9 cellular contexts compared by ENCODE assay signal in genomic region chr1:101051688-101052638, GRCh38. TPM values are rescaled to one million over a fixed set of nuclear protein-coding genes. Genes with fewer than 3 reads are reported as not detected.
DNase-seq lines count a peak whose midpoint lies in the region; ATAC-seq, FAIRE-seq and TF ChIP-seq lines count a peak whose summit lies in the region.
"Had no signal": no experiment of that assay in that cellular context is flagged by ENCODE, and none has a peak within 500 bp of the region (broad histone marks: within the 10 kb centered on the region; RNA-seq: fewer than 3 reads in every experiment).

No MANE protein-coding gene starts in this region.

- FAIRE-seq in GM19239 (lab: Jason Lieb, UNC): peak; percentile 89

- POLR2A ChIA-PET in OCI-LY7 (lab: Charles Lee): interaction anchor here (1.1 to 1.5 kb wide), 2 partner anchors 8 to 187 kb away, joined by 3 read pairs; no protein-coding TSS in a partner anchor

- no peaks in the 10 kb centered on the region for H3K9me3 ChIP-seq in OCI-LY7 (ENCODE audit: low read length)
- H3K9me3 ChIP-seq in colonic mucosa: no peaks in the 10 kb centered on the region

- intact Hi-C loops in OCI-LY7 (cut with micrococcal nuclease; ENCODE audit: unreplicated experiment): no loop called here
- intact Hi-C loops in colonic mucosa (cut with DNase I): no loop called here

- no peak overlapping the region for H2AFZ ChIP-seq in OCI-LY7 (ENCODE audit: low read length)

- BruUV-seq in OCI-LY7 (replicated peaks; lab: Mats Ljungman, UMichigan): no TSS peak

- H3K4me3 ChIP-seq in OCI-LY7 (ENCODE audit: low read depth, low read length, poor library complexity, severe bottlenecking) (no peak overlapping the region), colonic mucosa (no peak overlapping the region)

- no peaks in the 10 kb centered on the region for H3K27me3 ChIP-seq in colonic mucosa

- TF ChIP-seq CTCF in GM10266 (IDR thresholded peaks at IDR 0.05; ENCODE audit: control insufficient read depth, insufficient read depth, low read depth, missing control alignments) (no peak), OCI-LY7 (conservative IDR thresholded peaks at IDR 0.05; ENCODE audit: low read length) (no peak), colonic mucosa (IDR thresholded peaks at IDR 0.05) (no peak)

- H3K4me3 Mint-ChIP-seq in immature natural killer cell: no peak overlapping the region

- H3K36me3 ChIP-seq in OCI-LY7 (ENCODE audit: insufficient read depth, low read length) (no peaks in the 10 kb centered on the region), colonic mucosa (no peaks in the 10 kb centered on the region)

- peaks cover 0 to 2% (median 2%) of the 10 kb centered on the region in 3 donors for H3K27me3 Mint-ChIP-seq in immature natural killer cell (ENCODE audit: low read depth in 3 of 3)

- CTCF ChIA-PET in OCI-LY7 (lab: Charles Lee; ENCODE audit: unreplicated experiment): no interaction called here

- no peaks in the 10 kb centered on the region for H4K20me1 ChIP-seq in OCI-LY7 (ENCODE audit: insufficient read depth, low read length)

- H3K9me3 Mint-ChIP-seq in immature natural killer cell: no peaks in the 10 kb centered on the region

- H3K4me1 ChIP-seq in OCI-LY7 (ENCODE audit: insufficient read depth, low read length, poor library complexity, severe bottlenecking) (peaks cover 17% of the 10 kb centered on the region), colonic mucosa (no peaks in the 10 kb centered on the region)

- H3K27ac ChIP-seq in OCI-LY7 (ENCODE audit: low read depth, low read length, poor library complexity, severe bottlenecking) (no peak overlapping the region), colonic mucosa (no peak overlapping the region)

- H3K9me2 ChIP-seq in OCI-LY7 (ENCODE audit: insufficient read depth, low read length): no peaks in the 10 kb centered on the region

- peak; percentile 82 for ATAC-seq in HG02938 (IDR thresholded peaks at IDR 0.05; ENCODE audit: unreplicated experiment)

- peak overlapping the region; percentile 58 for H3K4me2 ChIP-seq in OCI-LY7 (ENCODE audit: low read length)

- peaks cover 0 to 5% of the 10 kb centered on the region in 2 donors for H3K4me1 Mint-ChIP-seq in immature natural killer cell

- H3K36me3 Mint-ChIP-seq in immature natural killer cell: peaks cover 9 to 14% (median 10%) of the 10 kb centered on the region in 3 donors

- DNase-seq in GM10266 (ENCODE audit: extremely low spot score) (peak; percentile 16), GM19239 (ENCODE audit: insufficient read length, low spot score) (peak; percentile 10), OCI-LY7 (ENCODE audit: low spot score) (peak; percentile 29), islet precursor cell (no peak), NCI-H345 (lab: John Stamatoyannopoulos, UW) (no peak), immature natural killer cell (no peak), colonic mucosa (no peak)
- DNase-seq: stimulated activated CD4-positive, alpha-beta T cell treated with anti-CD3 and anti-CD28 coated beads, Interleukin-2, amount 100 ng/mL, for 48 hours had no signal

- no peak overlapping the region for H3K9ac ChIP-seq in colonic mucosa (ENCODE audit: low read depth in 2 of 2, low read length in 2 of 2)

- H3K27ac Mint-ChIP-seq in immature natural killer cell: no peak overlapping the region

- no peaks in the 10 kb centered on the region for H3K79me2 ChIP-seq in OCI-LY7 (ENCODE audit: insufficient read depth, low read depth, low read length)

RNA-seq across cellular contexts. Expression of gene DPH5, which starts 26.4 kb away (rescaled TPM):
- 19.4 and 20.3 TPM in 2 replicates for total RNA-seq in OCI-LY7 (2014; rRNA removed; shearing (Covaris generic))
- 44.1 and 45.6 TPM in 2 replicates for total RNA-seq in OCI-LY7 (2022)
- polyA plus RNA-seq in immature natural killer cell: 10 to 100 TPM; 30.2 to 32.8 (median 32.0) TPM
- total RNA-seq in colonic mucosa: 10 to 100 TPM; 20.1 to 32.4 TPM

Comparison
In these comparisons a context has a peak if more than half of its experiments do, and no peak if none do; other contexts are left out.
1. DNase-seq: peak in GM10266 (single experiment), GM19239 (single experiment) and OCI-LY7 (single experiment); none in islet precursor cell (single experiment), NCI-H345 (single experiment), immature natural killer cell (0 of 3) and colonic mucosa (single experiment).